In the genomic region with DNA sequence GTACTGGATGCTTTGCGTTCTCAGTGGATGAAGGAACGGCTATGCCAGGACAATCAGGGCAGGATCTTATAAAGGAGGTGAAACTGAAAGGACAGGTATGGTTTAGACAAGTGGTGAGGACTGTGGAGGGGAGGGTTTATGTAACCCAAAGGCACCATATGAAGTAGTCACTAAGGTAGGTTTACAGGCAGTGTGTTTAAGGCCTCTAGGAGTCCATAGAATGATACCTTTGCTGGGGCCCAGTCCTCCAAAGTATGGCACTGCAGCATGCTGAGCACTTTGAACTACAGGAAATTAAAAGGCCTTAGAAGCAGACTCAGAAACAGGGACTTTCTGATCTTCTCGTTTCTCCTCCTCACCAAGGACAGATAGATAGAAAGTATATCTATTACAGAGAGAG, we compare ENCODE assay signal across 19 cellular contexts.
A peak's percentile ranks its signal among the peaks of the same experiment; 100 is the strongest.
DNase-seq lines count a peak whose midpoint lies in the region; ATAC-seq and TF ChIP-seq lines count a peak whose summit lies in the region.
"Had no signal": no experiment of that assay in that cellular context is flagged by ENCODE, and none has a peak within 500 bp of the region (broad histone marks: within the 10 kb centered on the region; RNA-seq: fewer than 3 reads in every experiment).

No MANE protein-coding gene starts in this region.

- H3K27ac ChIP-seq in endodermal cell (ENCODE audit: low read depth, low read length) (no peak overlapping the region), trophoblast cell (ENCODE audit: low read depth, low read length) (no peak overlapping the region)
- H3K27ac ChIP-seq: BLaER1 had no signal

- no peaks in the 10 kb centered on the region for H3F3A ChIP-seq in Loucy (ENCODE audit: low read depth)

- intact Hi-C loops in activated CD8-positive, alpha-beta T cell treated with anti-CD3 and anti-CD28 coated beads for 36 hours (cut with micrococcal nuclease), result no loop called here

- 93 to 100% methylated on average over 2 to 3 of the region's 3 CpGs for WGBS in endodermal cell (ENCODE audit: insufficient coverage in 1 of 2, insufficient read length in 1 of 2), 2 experiments
- no CpG with 5 or more reads among the region's 3 CpGs for WGBS in trophoblast cell (ENCODE audit: extremely low coverage, insufficient coverage, insufficient read length)

- no peaks in the 10 kb centered on the region for H3K27me3 Mint-ChIP-seq in activated CD8-positive, alpha-beta T cell treated with anti-CD3 and anti-CD28 coated beads for 36 hours
- no peaks in the 10 kb centered on the region for H3K27me3 Mint-ChIP-seq in activated CD8-positive, alpha-beta T cell treated with anti-CD3 and anti-CD28 coated beads, Interleukin-2, amount 10 ng/mL, durations not matched to agents 7 days and 5 days (ENCODE audit: low read depth)
- H3K27me3 Mint-ChIP-seq in endodermal cell (ENCODE audit: insufficient read depth), result no peaks in the 10 kb centered on the region

- no peak overlapping the region for H3K9ac ChIP-seq in Loucy (ENCODE audit: low read depth, low read length, poor library complexity, severe bottlenecking)
- no peak overlapping the region for H3K9ac ChIP-seq in endodermal cell (ENCODE audit: extremely low read depth, low read length, poor library complexity, severe bottlenecking)
- no peak overlapping the region for H3K9ac ChIP-seq in trophoblast cell (ENCODE audit: low read length)
- H3K9ac ChIP-seq: BLaER1 had no signal

- H2BK120ac ChIP-seq in trophoblast cell (ENCODE audit: insufficient read depth, low read length, poor library complexity), result peak overlapping the region; percentile 11

- no peak overlapping the region for H4K8ac ChIP-seq in trophoblast cell (ENCODE audit: low read depth, low read length)

- H3K79me1 ChIP-seq in trophoblast cell (ENCODE audit: low read length), result peaks cover 6% of the 10 kb centered on the region

- H3K4me1 ChIP-seq in Loucy (ENCODE audit: insufficient read depth, low read length, poor library complexity, severe bottlenecking), result no peaks in the 10 kb centered on the region
- peaks cover 13% of the 10 kb centered on the region for H3K4me1 ChIP-seq in endodermal cell (ENCODE audit: control insufficient read depth, insufficient read depth, low read length)
- peaks cover 2 to 10% of the 10 kb centered on the region in 2 experiments for H3K4me1 ChIP-seq in trophoblast cell (ENCODE audit: control insufficient read depth in 1 of 2, insufficient read depth in 2 of 2, low read length in 2 of 2)
- H3K4me1 ChIP-seq: BLaER1 had no signal

- H2AFZ ChIP-seq in Loucy (ENCODE audit: low read length), result peak overlapping the region; percentile 9
- H2AFZ ChIP-seq in trophoblast cell (ENCODE audit: insufficient read depth, low read length, poor library complexity), result no peak overlapping the region

- no peak overlapping the region for H3K14ac ChIP-seq in trophoblast cell (ENCODE audit: low read length)

- no peak overlapping the region for H3K18ac ChIP-seq in trophoblast cell (ENCODE audit: low read length)

- ATAC-seq in activated CD8-positive, alpha-beta T cell treated with anti-CD3 and anti-CD28 coated beads for 36 hours, result peak; percentile 67
- ATAC-seq in activated CD8-positive, alpha-beta T cell treated with anti-CD3 and anti-CD28 coated beads, Interleukin-2, amount 10 ng/mL, durations not matched to agents 7 days and 5 days, result no peak
- ATAC-seq: K562, Panc1, SK-N-SH treated with all-trans-retinoic acid at 6 μM for 48 hours had no signal

- no peak overlapping the region for H3K4ac ChIP-seq in trophoblast cell (ENCODE audit: low read depth, low read length)

- no peak for TF ChIP-seq CTCF in activated CD8-positive, alpha-beta T cell treated with anti-CD3 and anti-CD28 coated beads for 36 hours (IDR thresholded peaks at IDR 0.05)
- TF ChIP-seq CTCF in Loucy (conservative IDR thresholded peaks at IDR 0.05; ENCODE audit: low read length) (no peak), endodermal cell (conservative IDR thresholded peaks at IDR 0.05) (no peak)

- H4K20me1 ChIP-seq in Loucy (ENCODE audit: insufficient read depth, low read length, poor library complexity, severe bottlenecking), result no peaks in the 10 kb centered on the region
- H4K20me1 ChIP-seq: BLaER1 had no signal

- H3K4me3 ChIP-seq in Loucy (ENCODE audit: low read length, poor library complexity, severe bottlenecking) (no peak overlapping the region), endodermal cell (ENCODE audit: low read length) (no peak overlapping the region), trophoblast cell (ENCODE audit: low read depth, low read length) (no peak overlapping the region)
- H3K4me3 ChIP-seq: BLaER1, K562 had no signal

- H3K36me3 ChIP-seq in Loucy (ENCODE audit: insufficient read depth, low read length) (no peaks in the 10 kb centered on the region), endodermal cell (ENCODE audit: control insufficient read depth, insufficient read depth, low read length) (no peaks in the 10 kb centered on the region), trophoblast cell (ENCODE audit: control insufficient read depth in 1 of 2, insufficient read depth in 2 of 2, low read length in 2 of 2) (no peaks in the 10 kb centered on the region)
- H3K36me3 ChIP-seq: BLaER1 had no signal

- no peaks in the 10 kb centered on the region for H3K9me2 ChIP-seq in Loucy (replicated peaks; ENCODE audit: low read depth, low read length)

- no peak overlapping the region for H2AK5ac ChIP-seq in trophoblast cell (ENCODE audit: low read length)

- H2BK12ac ChIP-seq in trophoblast cell (ENCODE audit: low read length), result no peak overlapping the region

- no peak overlapping the region for H2BK5ac ChIP-seq in trophoblast cell (ENCODE audit: low read depth, low read length, poor library complexity)

- no peak overlapping the region for H3K23ac ChIP-seq in trophoblast cell (ENCODE audit: low read length)

- H3K9me3 ChIP-seq in Loucy (ENCODE audit: insufficient read depth, low read depth, low read length) (no peaks in the 10 kb centered on the region), endodermal cell (ENCODE audit: control insufficient read depth, low read length) (peaks cover 6% of the 10 kb centered on the region), trophoblast cell (ENCODE audit: insufficient read depth, low read depth, low read length) (no peaks in the 10 kb centered on the region)

- no peak overlapping the region for H4K91ac ChIP-seq in trophoblast cell (ENCODE audit: low read depth, low read length)

- H3K27me3 ChIP-seq in Loucy (ENCODE audit: insufficient read depth, low read length, poor library complexity, severe bottlenecking) (no peaks in the 10 kb centered on the region), endodermal cell (ENCODE audit: control insufficient read depth, insufficient read depth, low read length, poor library complexity, severe bottlenecking) (no peaks in the 10 kb centered on the region), trophoblast cell (ENCODE audit: insufficient read depth, low read length) (no peaks in the 10 kb centered on the region)
- H3K27me3 ChIP-seq: BLaER1 had no signal

- H3K9me3 Mint-ChIP-seq in activated CD8-positive, alpha-beta T cell treated with anti-CD3 and anti-CD28 coated beads for 36 hours, result no peaks in the 10 kb centered on the region
- no peaks in the 10 kb centered on the region for H3K9me3 Mint-ChIP-seq in activated CD8-positive, alpha-beta T cell treated with anti-CD3 and anti-CD28 coated beads, Interleukin-2, amount 10 ng/mL, durations not matched to agents 7 days and 5 days (ENCODE audit: insufficient read depth)
- H3K9me3 Mint-ChIP-seq in endodermal cell, result no peaks in the 10 kb centered on the region

- H3K4me3 Mint-ChIP-seq in activated CD8-positive, alpha-beta T cell treated with anti-CD3 and anti-CD28 coated beads for 36 hours, result no peak overlapping the region
- H3K4me3 Mint-ChIP-seq in activated CD8-positive, alpha-beta T cell treated with anti-CD3 and anti-CD28 coated beads, Interleukin-2, amount 10 ng/mL, durations not matched to agents 7 days and 5 days, result no peak overlapping the region
- H3K4me3 Mint-ChIP-seq in endodermal cell, result no peak overlapping the region

- DNase-seq in activated CD8-positive, alpha-beta T cell treated with anti-CD3 and anti-CD28 coated beads for 36 hours, result no peak
- DNase-seq in activated CD8-positive, alpha-beta T cell treated with anti-CD3 and anti-CD28 coated beads, Interleukin-2, amount 10 ng/mL, durations not matched to agents 7 days and 5 days, result no peak
- no peak for DNase-seq in endodermal cell
- DNase-seq in trophoblast cell, result peak in 1 of 2 donors; percentile 4
- DNase-seq in COLO829 (ENCODE audit: low spot score), result no peak
- DNase-seq in activated CD4-positive, alpha-beta T cell treated with anti-CD3 and anti-CD28 coated beads, Interleukin-2, amount 50 U/mL, for 48 hours, result no peak
- no peak for DNase-seq in DMS153 (lab: John Stamatoyannopoulos, UW)
- DNase-seq: 8988T, HCEC 1CT, NCI-H1092, NCI-H1694, NCI-H446, NCI-H774, Right ventricle myocardium superior had no signal

- peaks cover 29% of the 10 kb centered on the region for H3K4me1 Mint-ChIP-seq in activated CD8-positive, alpha-beta T cell treated with anti-CD3 and anti-CD28 coated beads for 36 hours (ENCODE audit: low read depth)
- peaks cover 4% of the 10 kb centered on the region for H3K4me1 Mint-ChIP-seq in activated CD8-positive, alpha-beta T cell treated with anti-CD3 and anti-CD28 coated beads, Interleukin-2, amount 10 ng/mL, durations not matched to agents 7 days and 5 days (ENCODE audit: low read depth)
- peaks cover 53% of the 10 kb centered on the region for H3K4me1 Mint-ChIP-seq in endodermal cell

- POLR2A ChIA-PET in activated CD8-positive, alpha-beta T cell treated with anti-CD3 and anti-CD28 coated beads for 36 hours (lab: Charles Lee), result no interaction called here
- POLR2A ChIA-PET in activated CD8-positive, alpha-beta T cell treated with anti-CD3 and anti-CD28 coated beads, Interleukin-2, amount 10 ng/mL, durations not matched to agents 7 days and 5 days (lab: Charles Lee), result no interaction called here

- no peak overlapping the region for H3K4me2 ChIP-seq in Loucy (ENCODE audit: low read depth, low read length, poor library complexity, severe bottlenecking)
- no peak overlapping the region for H3K4me2 ChIP-seq in trophoblast cell (ENCODE audit: low read length)
- H3K4me2 ChIP-seq: BLaER1 had no signal

- H3K36me3 Mint-ChIP-seq in activated CD8-positive, alpha-beta T cell treated with anti-CD3 and anti-CD28 coated beads for 36 hours (ENCODE audit: low read depth), result no peaks in the 10 kb centered on the region
- no peaks in the 10 kb centered on the region for H3K36me3 Mint-ChIP-seq in activated CD8-positive, alpha-beta T cell treated with anti-CD3 and anti-CD28 coated beads, Interleukin-2, amount 10 ng/mL, durations not matched to agents 7 days and 5 days (ENCODE audit: low read depth)
- H3K36me3 Mint-ChIP-seq in endodermal cell (ENCODE audit: low read depth), result no peaks in the 10 kb centered on the region

- no peak overlapping the region for H3K27ac Mint-ChIP-seq in activated CD8-positive, alpha-beta T cell treated with anti-CD3 and anti-CD28 coated beads for 36 hours
- no peak overlapping the region for H3K27ac Mint-ChIP-seq in activated CD8-positive, alpha-beta T cell treated with anti-CD3 and anti-CD28 coated beads, Interleukin-2, amount 10 ng/mL, durations not matched to agents 7 days and 5 days
- H3K27ac Mint-ChIP-seq in endodermal cell, result peak overlapping the region; percentile 42

- H3K79me2 ChIP-seq in Loucy (ENCODE audit: insufficient read depth, low read length) (no peaks in the 10 kb centered on the region), trophoblast cell (ENCODE audit: control insufficient read depth, insufficient read depth, low read length, poor library complexity) (no peaks in the 10 kb centered on the region)

- H4K12ac ChIP-seq in trophoblast cell (ENCODE audit: low read depth, low read length), result no peak overlapping the region

- CTCF ChIA-PET in activated CD8-positive, alpha-beta T cell treated with anti-CD3 and anti-CD28 coated beads for 36 hours (lab: Charles Lee), result interaction anchor here (1.1 to 1.2 kb wide), 2 partner anchors 10 to 58 kb away, joined by 3 to 4 read pairs; no protein-coding TSS in a partner anchor
- CTCF ChIA-PET in activated CD8-positive, alpha-beta T cell treated with anti-CD3 and anti-CD28 coated beads, Interleukin-2, amount 10 ng/mL, durations not matched to agents 7 days and 5 days (lab: Charles Lee), result interaction anchor here (1.1 kb wide), 1 partner anchor 12 kb away, joined by 3 read pairs; no protein-coding TSS in a partner anchor
